Comparison of ENCODE assay signal across 25 cellular contexts in the genomic region with DNA sequence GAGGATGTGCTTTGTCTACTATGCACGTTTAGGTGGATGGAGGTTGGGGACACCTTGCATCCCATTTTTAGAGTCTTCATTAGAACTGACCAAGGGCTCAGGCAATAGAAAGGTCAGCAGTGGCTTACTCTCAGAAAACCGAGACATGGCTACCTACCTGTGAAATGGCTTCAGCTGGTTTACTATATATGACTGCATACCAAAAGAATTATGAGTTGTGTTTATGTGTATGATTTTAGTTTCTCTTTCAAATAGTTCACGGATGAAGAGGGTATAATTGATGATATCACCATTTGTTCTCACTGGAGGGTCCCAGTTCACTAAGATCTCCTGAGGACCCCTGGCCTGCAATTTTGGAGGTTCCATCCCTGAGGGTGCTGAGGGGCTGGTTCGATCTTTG.
"Had no signal": no experiment of that assay in that cellular context is flagged by ENCODE, and none has a peak within 500 bp of the region (broad histone marks: within the 10 kb centered on the region; RNA-seq: fewer than 3 reads in every experiment).

No MANE protein-coding gene starts in this region.

- H3K4me3 ChIP-seq: left ventricle myocardium inferior, lung, pancreas, prostate gland, skin epidermis, suprapubic skin, thoracic aorta, tibial artery, upper lobe of right lung had no signal

- ATAC-seq: naive thymus-derived CD4-positive, alpha-beta T cell; natural killer cell treated with Interleukin-12 subunit alpha and Interleukin-12 subunit beta and Interleukin-15 and Interleukin-18, amount 100 ng/mL, for 72 hours; pancreas; right cardiac atrium; sciatic nerve; stimulated activated naive B cell treated with anti-CD40 and anti-IgM and Interleukin-4, amounts not matched to agents 10 μg/mL and 1 μg/mL and 100 μg/mL, for 72 hours; stimulated activated naive CD8-positive, alpha-beta T cell treated with anti-CD3 and anti-CD28 coated beads, Interleukin-15, Interleukin-2, amounts not matched to agents 100 U/mL and 50 U/mL, for 24 hours; upper lobe of right lung had no signal

- H3K27ac ChIP-seq: left ventricle myocardium inferior, pancreas, prostate gland, skin epidermis, suprapubic skin, thoracic aorta, tibial artery, upper lobe of right lung had no signal

- H3K36me3 Mint-ChIP-seq: mesothelial cell of epicardium; naive thymus-derived CD4-positive, alpha-beta T cell; stimulated activated naive B cell treated with anti-CD40 and anti-IgM and Interleukin-4, amounts not matched to agents 10 μg/mL and 1 μg/mL and 100 μg/mL, for 72 hours had no signal

- H3K9me3 Mint-ChIP-seq: mesothelial cell of epicardium; stimulated activated naive B cell treated with anti-CD40 and anti-IgM and Interleukin-4, amounts not matched to agents 10 μg/mL and 1 μg/mL and 100 μg/mL, for 72 hours had no signal

- H3K4me1 ChIP-seq: left ventricle myocardium inferior, pancreas, prostate gland, suprapubic skin, upper lobe of right lung had no signal

- H3K4me1 Mint-ChIP-seq: naive thymus-derived CD4-positive, alpha-beta T cell; stimulated activated naive B cell treated with anti-CD40 and anti-IgM and Interleukin-4, amounts not matched to agents 10 μg/mL and 1 μg/mL and 100 μg/mL, for 72 hours had no signal

- H3K36me3 ChIP-seq: left ventricle myocardium inferior, pancreas, prostate gland, suprapubic skin, thoracic aorta, tibial artery, upper lobe of right lung had no signal

- H3K27ac Mint-ChIP-seq: mesothelial cell of epicardium; naive thymus-derived CD4-positive, alpha-beta T cell; natural killer cell treated with Interleukin-12 subunit alpha and Interleukin-12 subunit beta and Interleukin-15 and Interleukin-18, amount 100 ng/mL, for 72 hours; stimulated activated naive B cell treated with anti-CD40 and anti-IgM and Interleukin-4, amounts not matched to agents 10 μg/mL and 1 μg/mL and 100 μg/mL, for 72 hours had no signal

- H3K4me3 Mint-ChIP-seq: mesothelial cell of epicardium; naive thymus-derived CD4-positive, alpha-beta T cell; natural killer cell treated with Interleukin-12 subunit alpha and Interleukin-12 subunit beta and Interleukin-15 and Interleukin-18, amount 100 ng/mL, for 72 hours; stimulated activated naive B cell treated with anti-CD40 and anti-IgM and Interleukin-4, amounts not matched to agents 10 μg/mL and 1 μg/mL and 100 μg/mL, for 72 hours had no signal

- H3K27me3 Mint-ChIP-seq: natural killer cell treated with Interleukin-12 subunit alpha and Interleukin-12 subunit beta and Interleukin-15 and Interleukin-18, amount 100 ng/mL, for 72 hours; stimulated activated naive B cell treated with anti-CD40 and anti-IgM and Interleukin-4, amounts not matched to agents 10 μg/mL and 1 μg/mL and 100 μg/mL, for 72 hours had no signal

- DNase-seq: islet precursor cell; left ventricle myocardium inferior; mesendoderm; naive thymus-derived CD4-positive, alpha-beta T cell; pancreas; posterior cingulate gyrus; retina; right cardiac atrium; stimulated activated CD4-positive, alpha-beta T cell treated with anti-CD3 and anti-CD28 coated beads, Interleukin-12 subunit alpha, Interleukin-12 subunit beta, amount 100 ng/mL, for 4 hours; stimulated activated CD4-positive, alpha-beta T cell treated with anti-CD3 and anti-CD28 coated beads, Interleukin-15, amount 100 ng/mL, for 24 hours; stimulated activated CD4-positive, alpha-beta T cell treated with anti-CD3 and anti-CD28 coated beads, Interleukin-2, amount 100 ng/mL, for 24 hours; stimulated activated CD4-positive, alpha-beta T cell treated with anti-CD3 and anti-CD28 coated beads, Interleukin-4, amount 100 ng/mL, for 1 hour; stimulated activated naive B cell treated with anti-CD40 and anti-IgM and Interleukin-4, amounts not matched to agents 10 μg/mL and 1 μg/mL and 100 μg/mL, for 72 hours; stimulated activated naive CD8-positive, alpha-beta T cell treated with anti-CD3 and anti-CD28 coated beads, Interleukin-15, Interleukin-2, amounts not matched to agents 100 U/mL and 50 U/mL, for 24 hours; tibial artery; trophoblast cell; upper lobe of right lung had no signal

- H3K27me3 ChIP-seq: pancreas, suprapubic skin, upper lobe of right lung had no signal

- H3K9me3 ChIP-seq: left ventricle myocardium inferior, pancreas, prostate gland, suprapubic skin, thoracic aorta, tibial artery, upper lobe of right lung had no signal
